Comparison of ENCODE assay signal across 1 cellular context in genomic region chr1:3796215-3797193, GRCh38.
TF ChIP-seq lines count a peak whose summit lies in the region.

Gene LRRC47 (minus strand): TSS chr1:3796498. CDS start chr1:3796476, 22 bp downstream.

TF ChIP-seq in HepG2, 621 proteins besides CTCF, POLR2A, EP300 and RAD21 (continued from another document and continues in another):
- no peak for TF ChIP-seq ZFP41 (CRISPR knock-in tag; IDR thresholded peaks at IDR 0.05; ENCODE audit: borderline replicate concordance)
- 0 out of 2 replicates have a peak, but pooled peaks have one; percentile 35 for TF ChIP-seq NAIF1 (CRISPR knock-in tag; IDR thresholded peaks at IDR 0.05; ENCODE audit: borderline replicate concordance)
- 0 out of 2 replicates have a peak, but pooled peaks have one; percentile 50 for TF ChIP-seq ZNF740 (CRISPR knock-in tag; IDR thresholded peaks at IDR 0.05)
- peak; percentile 78; the same call in 1 of the 2 replicates for TF ChIP-seq MXD4 (CRISPR knock-in tag; IDR thresholded peaks at IDR 0.05)
- TF ChIP-seq RFX1 (IDR thresholded peaks at IDR 0.05) = no peak
- TF ChIP-seq E2F5 (CRISPR knock-in tag; conservative IDR thresholded peaks at IDR 0.05) = 0 out of 2 replicates have a peak, but pooled peaks have one; percentile 35
- no peak for TF ChIP-seq PBX3 (CRISPR knock-in tag; IDR thresholded peaks at IDR 0.05; ENCODE audit: borderline replicate concordance)
- TF ChIP-seq AKAP8 (CRISPR knock-in tag; IDR thresholded peaks at IDR 0.05) = no peak
- no peak for TF ChIP-seq ZSCAN30 (CRISPR knock-in tag; IDR thresholded peaks at IDR 0.05)
- peak; percentile 39; the same call in 1 of the 2 replicates for TF ChIP-seq BORCS8-MEF2B (CRISPR knock-in tag; IDR thresholded peaks at IDR 0.05)
- TF ChIP-seq TIGD3 (CRISPR knock-in tag; IDR thresholded peaks at IDR 0.05; ENCODE audit: borderline replicate concordance) = no peak
- TF ChIP-seq ZNF749 (CRISPR knock-in tag; IDR thresholded peaks at IDR 0.05; ENCODE audit: borderline replicate concordance) = no peak
- TF ChIP-seq ZNF296 (CRISPR knock-in tag; conservative IDR thresholded peaks at IDR 0.05) = no peak
- TF ChIP-seq BRD4 (CRISPR knock-in tag; IDR thresholded peaks at IDR 0.05) = no peak
- TF ChIP-seq NFAT5 (CRISPR knock-in tag; IDR thresholded peaks at IDR 0.05) = no peak
- TF ChIP-seq KLF9 (CRISPR knock-in tag; IDR thresholded peaks at IDR 0.05; ENCODE audit: low read depth) = 0 out of 2 replicates have a peak, but pooled peaks have one; percentile 38
- peak; percentile 48; the same call in 1 of the 2 replicates for TF ChIP-seq FOXA3 (CRISPR knock-in tag; IDR thresholded peaks at IDR 0.05)
- TF ChIP-seq CEBPB (IDR thresholded peaks at IDR 0.05; ENCODE audit: borderline replicate concordance, low read depth, low read length) = no peak
- peak; percentile 51 for TF ChIP-seq MED8 (CRISPR knock-in tag; IDR thresholded peaks at IDR 0.05; ENCODE audit: insufficient replicate concordance)
- no peak for TF ChIP-seq HIVEP1 (CRISPR knock-in tag; IDR thresholded peaks at IDR 0.05)
- no peak for TF ChIP-seq HOXA7 (CRISPR knock-in tag; IDR thresholded peaks at IDR 0.05)
- no peak for TF ChIP-seq ETS1 (CRISPR knock-in tag; IDR thresholded peaks at IDR 0.05)
- TF ChIP-seq DNMT1 (CRISPR knock-in tag; IDR thresholded peaks at IDR 0.05) = no peak
- no peak for TF ChIP-seq SRSF9 (IDR thresholded peaks at IDR 0.05; ENCODE audit: borderline replicate concordance, insufficient read depth, low read depth, low read length, poor library complexity, severe bottlenecking)
- TF ChIP-seq IKZF4 (CRISPR knock-in tag; IDR thresholded peaks at IDR 0.05; ENCODE audit: borderline replicate concordance, low read depth, not compliant biosample characterization) = peak; percentile 49
- TF ChIP-seq ZNF264 (CRISPR knock-in tag; IDR thresholded peaks at IDR 0.05) = peak; percentile 55; the same call in 1 of the 2 replicates
- TF ChIP-seq TERF1 (CRISPR knock-in tag; IDR thresholded peaks at IDR 0.05) = no peak
- no peak for TF ChIP-seq JUNB (CRISPR knock-in tag; IDR thresholded peaks at IDR 0.05; ENCODE audit: borderline replicate concordance)
- peak; percentile 49; the same call in 1 of the 2 replicates for TF ChIP-seq PRMT3 (CRISPR knock-in tag; IDR thresholded peaks at IDR 0.05; ENCODE audit: borderline replicate concordance, low read depth)
- 0 out of 2 replicates have a peak, but pooled peaks have one; percentile 62 for TF ChIP-seq ZFP90 (CRISPR knock-in tag; IDR thresholded peaks at IDR 0.05; ENCODE audit: borderline replicate concordance)
- TF ChIP-seq ZNF629 (CRISPR knock-in tag; conservative IDR thresholded peaks at IDR 0.05) = no peak; the same call in 1 of the 2 replicates
- no peak for TF ChIP-seq REST (IDR thresholded peaks at IDR 0.05; ENCODE audit: borderline replicate concordance in 1 of 2, low read depth in 1 of 2, low read length in 2 of 2)
- TF ChIP-seq ZNF781 (CRISPR knock-in tag; IDR thresholded peaks at IDR 0.05; ENCODE audit: borderline replicate concordance, not compliant biosample characterization) = no peak
- TF ChIP-seq HMG20A (CRISPR knock-in tag; IDR thresholded peaks at IDR 0.05; ENCODE audit: borderline replicate concordance) = no peak
- TF ChIP-seq ZNF138 (CRISPR knock-in tag; IDR thresholded peaks at IDR 0.05; ENCODE audit: low read depth) = no peak
- TF ChIP-seq DPF2 (CRISPR knock-in tag; IDR thresholded peaks at IDR 0.05; ENCODE audit: borderline replicate concordance, low read depth) = no peak
- no peak for TF ChIP-seq BRF2 (CRISPR knock-in tag; IDR thresholded peaks at IDR 0.05)
- TF ChIP-seq ZNF292 (CRISPR knock-in tag; IDR thresholded peaks at IDR 0.05; ENCODE audit: borderline replicate concordance, low read depth) = no peak
